Comparison of ENCODE assay signal across 14 cellular contexts in the genomic region with DNA sequence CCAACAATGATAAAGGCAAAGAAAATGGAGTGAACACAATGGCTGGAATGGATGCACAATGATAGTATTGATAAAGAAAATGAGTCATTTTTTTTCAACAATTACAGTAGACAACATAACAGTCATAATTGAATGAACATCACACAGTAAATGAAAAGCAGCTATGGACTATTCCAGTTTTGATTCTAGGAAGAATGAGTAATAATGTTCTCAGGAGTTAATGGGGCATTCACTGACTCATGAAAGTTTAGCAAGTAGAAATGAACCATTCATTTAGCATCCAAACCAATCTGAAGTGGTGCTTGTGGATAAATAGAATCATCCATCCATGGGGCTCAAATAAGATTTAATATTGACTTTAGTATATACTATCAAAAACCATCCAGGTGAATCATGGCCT.
A peak's percentile ranks its signal among the peaks of the same experiment; 100 is the strongest.
DNase-seq lines count a peak whose midpoint lies in the region; FAIRE-seq and TF ChIP-seq lines count a peak whose summit lies in the region.
"Had no signal": no experiment of that assay in that cellular context is flagged by ENCODE, and none has a peak within 500 bp of the region (broad histone marks: within the 10 kb centered on the region; RNA-seq: fewer than 3 reads in every experiment).

No MANE protein-coding gene starts in this region.

- DNase-seq in ACHN: peak; percentile 78
- DNase-seq in GM04503 (ENCODE audit: low read depth): peak; percentile 49
- DNase-seq in NCI-H446 treated with DMSO at 0.1 percent for 48 hours (lab: John Stamatoyannopoulos, UW): peak; percentile 33
- peak; percentile 36 for DNase-seq in endothelial cell of umbilical vein (ENCODE audit: low read depth, low spot score)
- DNase-seq in T-helper 2 cell treated with Interferon-gamma antibody and Interleukin-4, amounts not matched to agents 5 μg/mL and 100 μg/mL, for 36 hours (ENCODE audit: low spot score): no peak
- DNase-seq in DMS114 treated with DMSO at 0.1 percent for 48 hours (lab: John Stamatoyannopoulos, UW; ENCODE audit: unreplicated experiment): no peak
- no peak for DNase-seq in GOT3 (lab: John Stamatoyannopoulos, UW)
- no peak for DNase-seq in stimulated activated CD4-positive, alpha-beta T cell treated with anti-CD3 and anti-CD28 coated beads, Interleukin-2, amount 100 ng/mL, for 24 hours
- DNase-seq: activated T-cell treated with anti-CD3 and anti-CD28 coated beads for 4 hours; cerebellar nuclear complex; stimulated activated CD4-positive, alpha-beta T cell treated with anti-CD3 and anti-CD28 coated beads, Interleukin-4, amount 100 ng/mL, for 24 hours had no signal

- H3K27ac Mint-ChIP-seq in T-helper 2 cell treated with Interferon-gamma antibody and Interleukin-4, amounts not matched to agents 5 μg/mL and 100 μg/mL, for 36 hours: no peak overlapping the region

- H3K9me3 Mint-ChIP-seq in T-helper 2 cell treated with Interferon-gamma antibody and Interleukin-4, amounts not matched to agents 5 μg/mL and 100 μg/mL, for 36 hours: no peaks in the 10 kb centered on the region

- TF ChIP-seq CTCF in endothelial cell of umbilical vein (IDR thresholded peaks at IDR 0.05; ENCODE audit: extremely low read depth in 1 of 2, insufficient read depth in 1 of 2, low read depth in 1 of 2, low read length in 2 of 2): no peak

- H3K27me3 ChIP-seq in endothelial cell of umbilical vein (ENCODE audit: control insufficient read depth in 2 of 2, insufficient read depth in 2 of 2, low read length in 2 of 2): no peaks in the 10 kb centered on the region

- no peak overlapping the region for H2AFZ ChIP-seq in endothelial cell of umbilical vein (ENCODE audit: low read depth, low read length)
- H2AFZ ChIP-seq: parathyroid adenoma had no signal

- no peak for FAIRE-seq in endothelial cell of umbilical vein (lab: Jason Lieb, UNC)

- H3K27me3 Mint-ChIP-seq in T-helper 2 cell treated with Interferon-gamma antibody and Interleukin-4, amounts not matched to agents 5 μg/mL and 100 μg/mL, for 36 hours (ENCODE audit: low read depth): no peaks in the 10 kb centered on the region

- TF ChIP-seq POLR2A in endothelial cell of umbilical vein (IDR thresholded peaks at IDR 0.05; ENCODE audit: low read depth, low read length): no peak

- no peaks in the 10 kb centered on the region for H3K79me2 ChIP-seq in endothelial cell of umbilical vein (ENCODE audit: control insufficient read depth, insufficient read depth, low read length)
- H3K79me2 ChIP-seq: parathyroid adenoma had no signal

- H3K9me3 ChIP-seq in endothelial cell of umbilical vein (replicated peaks; ENCODE audit: control insufficient read depth, insufficient read depth, low read length): no peaks in the 10 kb centered on the region

- H3K4me1 Mint-ChIP-seq in T-helper 2 cell treated with Interferon-gamma antibody and Interleukin-4, amounts not matched to agents 5 μg/mL and 100 μg/mL, for 36 hours (ENCODE audit: low read depth): no peaks in the 10 kb centered on the region

- POLR2A ChIA-PET in endothelial cell of umbilical vein (lab: Charles Lee): no interaction called here

- H3K9ac ChIP-seq in endothelial cell of umbilical vein (replicated peaks; ENCODE audit: extremely low read depth, insufficient read depth, low read length): no peak overlapping the region
- H3K9ac ChIP-seq: parathyroid adenoma had no signal

- dilution Hi-C loops in endothelial cell of umbilical vein (cut with MboI; ENCODE audit: extremely low pct_ligation_motif_present, low sequenced_read_pairs): no loop called here

- no peak overlapping the region for H3K27ac ChIP-seq in endothelial cell of umbilical vein (ENCODE audit: insufficient read depth, low read depth, low read length)
- H3K27ac ChIP-seq: C4-2B, parathyroid adenoma had no signal

- H3K9me1 ChIP-seq in endothelial cell of umbilical vein (replicated peaks; ENCODE audit: control insufficient read depth, extremely low read depth, insufficient read depth, low read length): no peaks in the 10 kb centered on the region

- H3K4me3 Mint-ChIP-seq in T-helper 2 cell treated with Interferon-gamma antibody and Interleukin-4, amounts not matched to agents 5 μg/mL and 100 μg/mL, for 36 hours: no peak overlapping the region

- H3K36me3 Mint-ChIP-seq in T-helper 2 cell treated with Interferon-gamma antibody and Interleukin-4, amounts not matched to agents 5 μg/mL and 100 μg/mL, for 36 hours (ENCODE audit: low read depth): no peaks in the 10 kb centered on the region

- intact Hi-C loops in endothelial cell of umbilical vein (cut with micrococcal nuclease): no loop called here

- H3K4me3 ChIP-seq in endothelial cell of umbilical vein (replicated peaks in 1 of 3; ENCODE audit: insufficient read depth in 1 of 3, low read depth in 1 of 3, low read length in 3 of 3): no peak overlapping the region
- H3K4me3 ChIP-seq: lung had no signal

- H3K36me3 ChIP-seq in endothelial cell of umbilical vein (ENCODE audit: control insufficient read depth in 2 of 2, extremely low read depth in 1 of 2, insufficient read depth in 2 of 2, low read length in 2 of 2): no peaks in the 10 kb centered on the region

- H3K4me1 ChIP-seq in endothelial cell of umbilical vein (ENCODE audit: control insufficient read depth, extremely low read depth, insufficient read depth, low read length): peaks cover 17% of the 10 kb centered on the region
- H3K4me1 ChIP-seq: parathyroid adenoma had no signal

- in situ Hi-C loops in ACHN (cut with HindIII; ENCODE audit: low pct_ligation_motif_present, low pct_unique_long_range_greater_than_20kb, low sequenced_read_pairs): no loop called here

- CTCF ChIA-PET in endothelial cell of umbilical vein (lab: Charles Lee): interaction anchor here (1.5 kb wide), 1 partner anchor 24 kb away, joined by 4 read pairs; no protein-coding TSS in a partner anchor

- H3K4me2 ChIP-seq in endothelial cell of umbilical vein (ENCODE audit: insufficient read depth, low read length): no peak overlapping the region

- BruUV-seq in endothelial cell of umbilical vein (replicated peaks; lab: Mats Ljungman, UMichigan): no TSS peak

- H4K20me1 ChIP-seq in endothelial cell of umbilical vein (replicated peaks; ENCODE audit: control insufficient read depth, extremely low read depth, insufficient read depth, low read length): no peaks in the 10 kb centered on the region

TF ChIP-seq in endothelial cell of umbilical vein, 7 proteins besides CTCF, POLR2A, EP300 and RAD21:
- TF ChIP-seq FOS (IDR thresholded peaks at IDR 0.05; ENCODE audit: borderline replicate concordance, insufficient read depth, low read length) (peak; percentile 79), POLR2AphosphoS5 (IDR thresholded peaks at IDR 0.05; ENCODE audit: insufficient read depth, low read depth, low read length) (no peak), JUN (IDR thresholded peaks at IDR 0.05; ENCODE audit: borderline replicate concordance, insufficient read depth, insufficient read length, low read depth) (peak; percentile 25), GATA2 (IDR thresholded peaks at IDR 0.05; ENCODE audit: insufficient read depth, insufficient read length, low read depth, low read length) (peak; percentile 36)
- TF ChIP-seq, protein P1, sequence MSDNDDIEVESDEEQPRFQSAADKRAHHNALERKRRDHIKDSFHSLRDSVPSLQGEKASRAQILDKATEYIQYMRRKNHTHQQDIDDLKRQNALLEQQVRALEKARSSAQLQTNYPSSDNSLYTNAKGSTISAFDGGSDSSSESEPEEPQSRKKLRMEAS (IDR thresholded peaks at IDR 0.05; ENCODE audit: insufficient read depth, insufficient read length): no peak

Comparison
In these comparisons a context has a peak if more than half of its experiments do, and no peak if none do; other contexts are left out.
1. DNase-seq: peak in ACHN (single experiment), GM04503 (single experiment), NCI-H446 treated with DMSO at 0.1 percent for 48 hours (single experiment) and endothelial cell of umbilical vein (single experiment); none in T-helper 2 cell treated with Interferon-gamma antibody and Interleukin-4, amounts not matched to agents 5 μg/mL and 100 μg/mL, for 36 hours (single experiment), DMS114 treated with DMSO at 0.1 percent for 48 hours (single experiment), GOT3 (single experiment) and stimulated activated CD4-positive, alpha-beta T cell treated with anti-CD3 and anti-CD28 coated beads, Interleukin-2, amount 100 ng/mL, for 24 hours (0 of 2).